Comparison of ENCODE assay signal across 13 cellular contexts in genomic region chr1:31924839-31925238, GRCh38. TPM values are rescaled to one million over a fixed set of nuclear protein-coding genes. Genes with fewer than 3 reads are reported as not detected.
DNase-seq lines count a peak whose midpoint lies in the region; ATAC-seq and TF ChIP-seq lines count a peak whose summit lies in the region.
"Had no signal": no experiment of that assay in that cellular context is flagged by ENCODE, and none has a peak within 500 bp of the region (broad histone marks: within the 10 kb centered on the region; RNA-seq: fewer than 3 reads in every experiment).

No MANE protein-coding gene starts in this region.

- DNase-seq in activated CD8-positive, alpha-beta memory T cell treated with anti-CD3 and anti-CD28 coated beads, Interleukin-2, amount 10 ng/mL, durations not matched to agents 7 days and 5 days, result no peak
- DNase-seq in activated CD8-positive, alpha-beta memory T cell treated with anti-CD3 and anti-CD28 coated beads, Interleukin-2, amount 50 U/mL, for 48 hours, result no peak
- DNase-seq in OCI-LY7 (ENCODE audit: low spot score) (no peak), dermis blood vessel endothelial cell (peak; percentile 28), tibial nerve (ENCODE audit: low spot score in 2 of 2) (no peak), MG63 (no peak), HT-29 (ENCODE audit: low spot score) (no peak)
- no peak for DNase-seq in stimulated activated effector memory CD8-positive, alpha-beta T cell treated with anti-CD3 and anti-CD28 coated beads, Interleukin-12 subunit alpha, Interleukin-12 subunit beta, amount 100 ng/mL, for 72 hours (ENCODE audit: low spot score in 2 of 2)
- DNase-seq: anterior cingulate cortex; NCI-H2029; stimulated activated CD4-positive, alpha-beta T cell treated with anti-CD3 and anti-CD28 coated beads, Interleukin-1b, Interleukin-23, amount 100 ng/mL, for 48 hours had no signal

- TF ChIP-seq EP300 in tibial nerve (IDR thresholded peaks at IDR 0.05), result no peak

- peak overlapping the region; percentile 69 for H3K4me3 Mint-ChIP-seq in activated CD8-positive, alpha-beta memory T cell treated with anti-CD3 and anti-CD28 coated beads, Interleukin-2, amount 10 ng/mL, durations not matched to agents 7 days and 5 days
- peak overlapping the region; percentile 79 for H3K4me3 Mint-ChIP-seq in stimulated activated effector memory CD8-positive, alpha-beta T cell treated with anti-CD3 and anti-CD28 coated beads, Interleukin-12 subunit alpha, Interleukin-12 subunit beta, amount 100 ng/mL, for 72 hours

- peak overlapping the region; percentile 89 for H3K27ac Mint-ChIP-seq in activated CD8-positive, alpha-beta memory T cell treated with anti-CD3 and anti-CD28 coated beads, Interleukin-2, amount 10 ng/mL, durations not matched to agents 7 days and 5 days
- H3K27ac Mint-ChIP-seq in stimulated activated effector memory CD8-positive, alpha-beta T cell treated with anti-CD3 and anti-CD28 coated beads, Interleukin-12 subunit alpha, Interleukin-12 subunit beta, amount 100 ng/mL, for 72 hours, result peak overlapping the region; percentile 12

- TF ChIP-seq CTCF in OCI-LY7 (conservative IDR thresholded peaks at IDR 0.05; ENCODE audit: low read length) (no peak), tibial nerve (IDR thresholded peaks at IDR 0.05) (no peak)

- no peaks in the 10 kb centered on the region for H3K27me3 Mint-ChIP-seq in activated CD8-positive, alpha-beta memory T cell treated with anti-CD3 and anti-CD28 coated beads, Interleukin-2, amount 10 ng/mL, durations not matched to agents 7 days and 5 days

- no peak for TF ChIP-seq POLR2A in tibial nerve (IDR thresholded peaks at IDR 0.05)

- H3K9me3 ChIP-seq in OCI-LY7 (ENCODE audit: low read length) (peaks cover 6% of the 10 kb centered on the region), tibial nerve (no peaks in the 10 kb centered on the region), MG63 (no peaks in the 10 kb centered on the region)
- H3K9me3 ChIP-seq: suprapubic skin had no signal

- H3K27me3 ChIP-seq in tibial nerve (no peaks in the 10 kb centered on the region), MG63 (no peaks in the 10 kb centered on the region)
- H3K27me3 ChIP-seq: suprapubic skin had no signal

- H3K4me1 Mint-ChIP-seq in activated CD8-positive, alpha-beta memory T cell treated with anti-CD3 and anti-CD28 coated beads, Interleukin-2, amount 10 ng/mL, durations not matched to agents 7 days and 5 days, result peaks cover 67% of the 10 kb centered on the region
- peaks cover 68% of the 10 kb centered on the region for H3K4me1 Mint-ChIP-seq in stimulated activated effector memory CD8-positive, alpha-beta T cell treated with anti-CD3 and anti-CD28 coated beads, Interleukin-12 subunit alpha, Interleukin-12 subunit beta, amount 100 ng/mL, for 72 hours

- CTCF ChIA-PET in activated CD8-positive, alpha-beta memory T cell treated with anti-CD3 and anti-CD28 coated beads, Interleukin-2, amount 10 ng/mL, durations not matched to agents 7 days and 5 days (lab: Charles Lee), result interaction anchor here (1.1 to 6.2 kb wide), 7 partner anchors 10 to 78 kb away, joined by 3 to 56 read pairs (median 15); partner anchors contain the start of gene PTP4A2
- CTCF ChIA-PET in OCI-LY7 (lab: Charles Lee; ENCODE audit: unreplicated experiment), result no interaction called here

- ATAC-seq in activated CD8-positive, alpha-beta memory T cell treated with anti-CD3 and anti-CD28 coated beads, Interleukin-2, amount 10 ng/mL, durations not matched to agents 7 days and 5 days, result no peak
- ATAC-seq in stimulated activated effector memory CD8-positive, alpha-beta T cell treated with anti-CD3 and anti-CD28 coated beads, Interleukin-12 subunit alpha, Interleukin-12 subunit beta, amount 100 ng/mL, for 72 hours, result no peak

- H3K36me3 ChIP-seq in OCI-LY7 (ENCODE audit: insufficient read depth, low read length), result peaks cover 51% of the 10 kb centered on the region
- no peaks in the 10 kb centered on the region for H3K36me3 ChIP-seq in tibial nerve
- H3K36me3 ChIP-seq in MG63, result peaks cover 25% of the 10 kb centered on the region
- H3K36me3 ChIP-seq: suprapubic skin had no signal

- peaks cover 34% of the 10 kb centered on the region for H4K20me1 ChIP-seq in OCI-LY7 (ENCODE audit: insufficient read depth, low read length)

- intact Hi-C loops in OCI-LY7 (cut with micrococcal nuclease; ENCODE audit: unreplicated experiment), result no loop called here

- H3K27ac ChIP-seq in OCI-LY7 (ENCODE audit: low read depth, low read length, poor library complexity, severe bottlenecking) (peak overlapping the region; percentile 35), tibial nerve (peak overlapping the region in 1 of 4 donors; percentile 60)
- H3K27ac ChIP-seq: epithelial cell of prostate, suprapubic skin had no signal

- H3K9me2 ChIP-seq in OCI-LY7 (ENCODE audit: insufficient read depth, low read length), result no peaks in the 10 kb centered on the region

- POLR2A ChIA-PET in OCI-LY7 (lab: Charles Lee), result interaction anchor here (0.7 to 4.4 kb wide), 3 partner anchors 10 to 60 kb away, joined by 3 to 14 read pairs (median 3); no protein-coding TSS in a partner anchor

- H3K4me3 ChIP-seq in OCI-LY7 (ENCODE audit: low read depth, low read length, poor library complexity, severe bottlenecking) (peak overlapping the region; percentile 27), tibial nerve (no peak overlapping the region), MG63 (no peak overlapping the region)
- H3K4me3 ChIP-seq: suprapubic skin had no signal

- H2AFZ ChIP-seq in OCI-LY7 (ENCODE audit: low read length), result no peak overlapping the region

- peak overlapping the region; percentile 47 for H3K4me2 ChIP-seq in OCI-LY7 (ENCODE audit: low read length)

- peaks cover 86% of the 10 kb centered on the region for H3K4me1 ChIP-seq in OCI-LY7 (ENCODE audit: insufficient read depth, low read length, poor library complexity, severe bottlenecking)
- peaks cover 0 to 91% (median 78%) of the 10 kb centered on the region in 4 donors for H3K4me1 ChIP-seq in tibial nerve

- 31 to 39% methylated on average over 1 of the region's 1 CpG for WGBS in tibial nerve, 2 donors

- H3K36me3 Mint-ChIP-seq in activated CD8-positive, alpha-beta memory T cell treated with anti-CD3 and anti-CD28 coated beads, Interleukin-2, amount 10 ng/mL, durations not matched to agents 7 days and 5 days, result peaks cover 46% of the 10 kb centered on the region
- peaks cover 94% of the 10 kb centered on the region for H3K36me3 Mint-ChIP-seq in stimulated activated effector memory CD8-positive, alpha-beta T cell treated with anti-CD3 and anti-CD28 coated beads, Interleukin-12 subunit alpha, Interleukin-12 subunit beta, amount 100 ng/mL, for 72 hours

- H3K79me2 ChIP-seq in OCI-LY7 (ENCODE audit: insufficient read depth, low read depth, low read length), result peaks cover 100% of the 10 kb centered on the region

- no peaks in the 10 kb centered on the region for H3K9me3 Mint-ChIP-seq in activated CD8-positive, alpha-beta memory T cell treated with anti-CD3 and anti-CD28 coated beads, Interleukin-2, amount 10 ng/mL, durations not matched to agents 7 days and 5 days (ENCODE audit: low read depth)
- no peaks in the 10 kb centered on the region for H3K9me3 Mint-ChIP-seq in stimulated activated effector memory CD8-positive, alpha-beta T cell treated with anti-CD3 and anti-CD28 coated beads, Interleukin-12 subunit alpha, Interleukin-12 subunit beta, amount 100 ng/mL, for 72 hours

- BruUV-seq in OCI-LY7 (replicated peaks; lab: Mats Ljungman, UMichigan), result no TSS peak

RNA-seq across cellular contexts. Expression of gene PTP4A2, which starts 13.3 kb away (rescaled TPM):
- 100 to 1,000 TPM; 401 to 507 TPM for total RNA-seq in activated CD8-positive, alpha-beta memory T cell treated with anti-CD3 and anti-CD28 coated beads, Interleukin-2, amount 10 ng/mL, durations not matched to agents 7 days and 5 days
- total RNA-seq in OCI-LY7 (2014; rRNA removed; shearing (Covaris generic)), result 208 and 211 TPM in 2 replicates
- total RNA-seq in OCI-LY7 (2022), result 186 and 196 TPM in 2 replicates
- 199 and 243 TPM in 2 replicates for total RNA-seq in dermis blood vessel endothelial cell
- 100 to 1,000 TPM; 127 to 184 (median 159) TPM for total RNA-seq in tibial nerve
- total RNA-seq in MG63 (2014; rRNA removed; shearing (Covaris generic); ENCODE audit: low replicate concordance), result 321 and 754 TPM in 2 replicates
- 198 and 218 TPM in 2 replicates for total RNA-seq in HT-29 (2014; rRNA removed; shearing (Covaris generic))
